2 cellular contexts compared by ENCODE assay signal in the genomic region with DNA sequence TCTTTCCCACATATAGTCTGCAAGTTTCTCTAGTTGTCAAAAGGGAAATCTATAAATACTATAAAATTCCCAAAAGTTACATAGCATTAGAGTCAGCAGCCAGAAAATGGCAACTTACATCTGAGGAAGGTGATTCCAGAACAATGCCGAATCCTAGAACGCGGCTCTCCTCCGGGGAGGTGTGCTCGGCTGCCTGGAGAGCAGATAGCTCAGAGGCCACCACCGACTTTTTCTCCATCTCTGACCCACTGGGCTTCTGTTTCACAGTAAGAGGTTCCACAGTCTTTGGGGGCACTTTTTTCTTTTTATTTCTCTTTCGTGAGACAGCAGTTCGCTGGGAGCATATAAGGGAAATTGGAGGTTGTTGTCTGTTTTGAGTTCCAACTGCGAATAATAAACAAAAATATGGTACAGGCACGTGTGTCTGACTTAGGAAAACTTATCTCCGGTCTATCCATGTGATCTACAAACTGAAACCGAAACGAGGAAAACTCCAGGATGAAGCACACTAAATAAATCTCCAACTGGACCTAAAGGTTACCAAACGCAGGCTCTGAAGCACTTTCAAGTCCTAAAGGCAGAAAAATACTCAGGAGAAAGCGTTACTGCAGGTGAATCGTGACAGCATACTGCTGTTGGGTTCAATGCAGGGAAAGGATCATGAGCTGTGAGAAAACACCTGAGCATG.
TF ChIP-seq lines count a peak whose summit lies in the region.

No MANE protein-coding gene starts in this region.

TF ChIP-seq in IMR-90, 13 proteins besides CTCF, POLR2A, EP300 and RAD21 (continued from another document):
- TF ChIP-seq USF2 (IDR thresholded peaks at IDR 0.05; ENCODE audit: low read depth, low read length), result no peak
- no peak for TF ChIP-seq FOS (IDR thresholded peaks at IDR 0.05; ENCODE audit: low read depth, low read length)
- TF ChIP-seq CHD1 (IDR thresholded peaks at IDR 0.05; ENCODE audit: low read depth, low read length), result no peak
- TF ChIP-seq, protein P1, sequence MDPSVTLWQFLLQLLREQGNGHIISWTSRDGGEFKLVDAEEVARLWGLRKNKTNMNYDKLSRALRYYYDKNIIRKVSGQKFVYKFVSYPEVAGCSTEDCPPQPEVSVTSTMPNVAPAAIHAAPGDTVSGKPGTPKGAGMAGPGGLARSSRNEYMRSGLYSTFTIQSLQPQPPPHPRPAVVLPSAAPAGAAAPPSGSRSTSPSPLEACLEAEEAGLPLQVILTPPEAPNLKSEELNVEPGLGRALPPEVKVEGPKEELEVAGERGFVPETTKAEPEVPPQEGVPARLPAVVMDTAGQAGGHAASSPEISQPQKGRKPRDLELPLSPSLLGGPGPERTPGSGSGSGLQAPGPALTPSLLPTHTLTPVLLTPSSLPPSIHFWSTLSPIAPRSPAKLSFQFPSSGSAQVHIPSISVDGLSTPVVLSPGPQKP (IDR thresholded peaks at IDR 0.05; ENCODE audit: borderline replicate concordance, low read depth, low read length), result no peak

TF ChIP-seq in HEK293T, 16 proteins besides CTCF, POLR2A, EP300 and RAD21 (continued from another document):
- TF ChIP-seq, protein P2, sequence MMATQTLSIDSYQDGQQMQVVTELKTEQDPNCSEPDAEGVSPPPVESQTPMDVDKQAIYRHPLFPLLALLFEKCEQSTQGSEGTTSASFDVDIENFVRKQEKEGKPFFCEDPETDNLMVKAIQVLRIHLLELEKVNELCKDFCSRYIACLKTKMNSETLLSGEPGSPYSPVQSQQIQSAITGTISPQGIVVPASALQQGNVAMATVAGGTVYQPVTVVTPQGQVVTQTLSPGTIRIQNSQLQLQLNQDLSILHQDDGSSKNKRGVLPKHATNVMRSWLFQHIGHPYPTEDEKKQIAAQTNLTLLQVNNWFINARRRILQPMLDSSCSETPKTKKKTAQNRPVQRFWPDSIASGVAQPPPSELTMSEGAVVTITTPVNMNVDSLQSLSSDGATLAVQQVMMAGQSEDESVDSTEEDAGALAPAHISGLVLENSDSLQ (IDR thresholded peaks at IDR 0.05), result no peak
- TF ChIP-seq NFRKB (IDR thresholded peaks at IDR 0.05), result no peak
- no peak for TF ChIP-seq L3MBTL2 (conservative IDR thresholded peaks at IDR 0.05)
- no peak for TF ChIP-seq ELF4 (IDR thresholded peaks at IDR 0.05)
- no peak for TF ChIP-seq ARNT (IDR thresholded peaks at IDR 0.05)
- no peak for TF ChIP-seq SP1 (IDR thresholded peaks at IDR 0.05)
- no peak for TF ChIP-seq TARDBP (IDR thresholded peaks at IDR 0.05)
- TF ChIP-seq FOXM1 (IDR thresholded peaks at IDR 0.05; ENCODE audit: borderline replicate concordance), result no peak
- TF ChIP-seq FOXK2 (IDR thresholded peaks at IDR 0.05), result no peak
